ENCODE assay signal across 8 cellular contexts in the genomic region with DNA sequence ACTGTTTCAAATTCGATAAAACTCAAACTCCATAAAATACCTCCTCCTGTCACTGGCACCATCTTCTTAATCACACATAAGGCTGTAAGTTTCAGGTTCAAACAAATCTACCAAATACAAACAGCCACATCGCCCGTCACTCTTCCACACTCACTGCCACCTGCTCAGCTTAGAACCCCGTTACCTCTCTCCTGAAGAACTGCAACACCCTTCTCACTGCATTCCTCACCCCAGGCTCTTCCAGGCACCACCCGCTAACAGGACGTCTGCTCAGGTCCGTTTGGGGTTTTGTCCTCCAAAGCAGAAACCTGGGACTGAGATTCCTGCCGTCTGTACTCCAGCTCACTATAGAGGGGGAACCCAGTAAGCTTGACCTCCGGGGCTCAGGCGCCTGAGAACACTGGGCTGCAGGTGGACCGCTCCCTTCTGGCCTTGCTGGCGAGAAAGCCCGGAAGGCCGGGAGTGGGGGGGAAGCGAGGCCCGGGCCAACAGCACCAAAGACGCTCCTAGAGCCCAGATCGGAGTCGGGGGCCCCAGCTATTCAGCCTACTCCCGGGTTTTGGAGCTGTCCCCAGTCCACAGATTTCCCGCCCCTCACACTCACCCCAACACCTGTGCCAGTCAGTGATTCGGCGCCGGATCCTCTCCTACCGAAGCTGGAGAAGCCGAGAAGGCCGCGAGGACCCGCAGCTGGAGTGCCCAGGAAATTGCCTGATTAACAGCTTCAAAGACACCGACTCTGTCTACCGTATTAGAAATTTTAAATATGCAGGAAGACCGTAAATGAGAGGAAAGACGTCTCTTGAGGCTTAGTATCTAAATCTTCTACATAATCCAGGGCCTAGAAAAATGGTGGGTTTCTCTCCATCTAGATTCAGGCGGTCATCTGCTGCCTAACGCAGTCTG. TPM values are rescaled to one million over a fixed set of nuclear protein-coding genes. Genes with fewer than 3 reads are reported as not detected.
A peak's percentile ranks its signal among the peaks of the same experiment; 100 is the strongest.
DNase-seq lines count a peak whose midpoint lies in the region; TF ChIP-seq lines count a peak whose summit lies in the region.

AP3M1 (minus strand) TSS at position 678 of the 906 bp plus-strand sequence. CDS start 12,449 bp downstream, outside the sequence.

- H3K36me3 Mint-ChIP-seq in brain = peaks cover 19% of the 10 kb centered on the region

- DNase-seq in H4 (ENCODE audit: low spot score) (no peak), LoVo (ENCODE audit: low spot score) (peak; percentile 97), UCSD-AML1 (lab: John Stamatoyannopoulos, UW; ENCODE audit: unreplicated experiment) (peak; percentile 86), inferior parietal cortex (ENCODE audit: extremely low spot score) (peak; percentile 96), midbrain (lab: John Stamatoyannopoulos, UW) (no peak)
- DNase-seq in stimulated activated CD4-positive, alpha-beta T cell treated with anti-CD3 and anti-CD28 coated beads, Interleukin-15, amount 100 ng/mL, for 24 hours = peak; percentile 88

- peak within 1 kb of the TSS in 1 of 5 experiments; percentile 74 for H3K27ac Mint-ChIP-seq in brain

- TF ChIP-seq POLR2A in GM10847 (IDR thresholded peaks at IDR 0.05; ENCODE audit: extremely low read depth, insufficient read length) = peak; percentile 39

- H3K9me3 Mint-ChIP-seq in brain = no peaks in the 10 kb centered on the region

- no peak within 1 kb of the TSS for H3K4me3 Mint-ChIP-seq in brain

- H3K4me1 Mint-ChIP-seq in brain = peaks cover 66% of the 10 kb centered on the region

- peaks cover 3% of the 10 kb centered on the region for H3K27me3 Mint-ChIP-seq in brain

- no peak for TF ChIP-seq CTCF in brain (conservative IDR thresholded peaks at IDR 0.05)

RNA-seq across cellular contexts. Expression of gene AP3M1, which starts in this region (rescaled TPM):
- total RNA-seq in H4 (2014; rRNA removed; shearing (Covaris generic)) = 33.4 and 42.1 TPM in 2 replicates
- polyA plus RNA-seq in brain (ENCODE audit: insufficient read depth, low read depth, low replicate concordance) = 23.6 TPM

Comparison
In these comparisons a context has a peak if more than half of its experiments do, and no peak if none do; other contexts are left out.
1. DNase-seq: peak in LoVo (single experiment), UCSD-AML1 (single experiment), inferior parietal cortex (single experiment) and stimulated activated CD4-positive, alpha-beta T cell treated with anti-CD3 and anti-CD28 coated beads, Interleukin-15, amount 100 ng/mL, for 24 hours (single experiment); none in H4 (single experiment) and midbrain (single experiment).